Comparison of ENCODE assay signal across 10 cellular contexts in genomic region chr22:39773976-39774539, GRCh38.
DNase-seq lines count a peak whose midpoint lies in the region; ATAC-seq and TF ChIP-seq lines count a peak whose summit lies in the region.
"Had no signal": no experiment of that assay in that cellular context is flagged by ENCODE, and none has a peak within 500 bp of the region (broad histone marks: within the 10 kb centered on the region; RNA-seq: fewer than 3 reads in every experiment).

No MANE protein-coding gene starts in this region.

- no peak overlapping the region for H3K4me3 Mint-ChIP-seq in effector memory CD8-positive, alpha-beta T cell
- H3K4me3 Mint-ChIP-seq in stimulated activated naive CD8-positive, alpha-beta T cell treated with anti-CD3 and anti-CD28 coated beads, Interleukin-15, amount 100 ng/mL, for 72 hours: peak overlapping the region; percentile 21 to 27
- H3K4me3 Mint-ChIP-seq in HFFc6: no peak overlapping the region

- H3K36me3 Mint-ChIP-seq in effector memory CD8-positive, alpha-beta T cell (ENCODE audit: insufficient read depth): no peaks in the 10 kb centered on the region
- H3K36me3 Mint-ChIP-seq in HFFc6 (ENCODE audit: low read depth): no peaks in the 10 kb centered on the region

- H3K27me3 ChIP-seq in Peyer's patch: no peaks in the 10 kb centered on the region
- H3K27me3 ChIP-seq: BLaER1 had no signal

- TF ChIP-seq POLR2A in Peyer's patch (IDR thresholded peaks at IDR 0.05): no peak

- TF ChIP-seq CTCF in Peyer's patch (IDR thresholded peaks at IDR 0.05) (no peak), HFFc6 (IDR thresholded peaks at IDR 0.05) (no peak)

- peak overlapping the region in 1 of 2 donors; percentile 11 for H3K27ac Mint-ChIP-seq in effector memory CD8-positive, alpha-beta T cell
- peak overlapping the region; percentile 43 to 70 for H3K27ac Mint-ChIP-seq in stimulated activated naive CD8-positive, alpha-beta T cell treated with anti-CD3 and anti-CD28 coated beads, Interleukin-15, amount 100 ng/mL, for 72 hours
- H3K27ac Mint-ChIP-seq in HFFc6: no peak overlapping the region

- H3K4me3 ChIP-seq in Peyer's patch: no peak overlapping the region
- H3K4me3 ChIP-seq: BLaER1 had no signal

- ATAC-seq in effector memory CD8-positive, alpha-beta T cell (replicated peaks): peak; percentile 67
- peak; percentile 99 for ATAC-seq in stimulated activated naive CD8-positive, alpha-beta T cell treated with anti-CD3 and anti-CD28 coated beads, Interleukin-15, amount 100 ng/mL, for 72 hours

- no peaks in the 10 kb centered on the region for H3K9me3 Mint-ChIP-seq in effector memory CD8-positive, alpha-beta T cell
- H3K9me3 Mint-ChIP-seq in stimulated activated naive CD8-positive, alpha-beta T cell treated with anti-CD3 and anti-CD28 coated beads, Interleukin-15, amount 100 ng/mL, for 72 hours: peaks cover 6 to 7% of the 10 kb centered on the region in 2 donors
- peaks cover 5% of the 10 kb centered on the region; the same call in 1 of the 2 replicates for H3K9me3 Mint-ChIP-seq in HFFc6

- H3K27me3 Mint-ChIP-seq in effector memory CD8-positive, alpha-beta T cell: no peaks in the 10 kb centered on the region
- no peaks in the 10 kb centered on the region for H3K27me3 Mint-ChIP-seq in stimulated activated naive CD8-positive, alpha-beta T cell treated with anti-CD3 and anti-CD28 coated beads, Interleukin-15, amount 100 ng/mL, for 72 hours
- peaks cover 7% of the 10 kb centered on the region for H3K27me3 Mint-ChIP-seq in HFFc6 (ENCODE audit: insufficient read depth)

- no peaks in the 10 kb centered on the region for H3K36me3 ChIP-seq in Peyer's patch
- H3K36me3 ChIP-seq: BLaER1 had no signal

- H3K4me1 ChIP-seq in Peyer's patch: peaks cover 0 to 8% (median 0%) of the 10 kb centered on the region in 4 donors

- H3K27ac ChIP-seq in Peyer's patch: peak overlapping the region in 1 of 4 donors; percentile 36
- H3K27ac ChIP-seq: BLaER1 had no signal

- H3K4me1 Mint-ChIP-seq in effector memory CD8-positive, alpha-beta T cell (ENCODE audit: low read depth in 2 of 2): peaks cover 8 to 11% of the 10 kb centered on the region in 2 donors
- H3K4me1 Mint-ChIP-seq in stimulated activated naive CD8-positive, alpha-beta T cell treated with anti-CD3 and anti-CD28 coated beads, Interleukin-15, amount 100 ng/mL, for 72 hours: peaks cover 21% of the 10 kb centered on the region
- H3K4me1 Mint-ChIP-seq in HFFc6 (ENCODE audit: low read depth): 0 out of 2 replicates have a peak, but pooled peaks cover 7% of the 10 kb centered on the region

- H3K9me3 ChIP-seq in Peyer's patch: no peaks in the 10 kb centered on the region
- H3K9me3 ChIP-seq: BLaER1 had no signal

- DNase-seq in activated T-cell treated with anti-CD3 and anti-CD28 coated beads for 24 hours (ENCODE audit: low read depth) (peak; percentile 16), Peyer's patch (peak in 2 of 3 donors; percentile 36 to 57), NCI-H2171 treated with DMSO at 0.1 percent for 48 hours (lab: John Stamatoyannopoulos, UW) (no peak), HFFc6 (no peak), GF-D8 (lab: John Stamatoyannopoulos, UW) (no peak)
- DNase-seq in activated T-cell treated with anti-CD3 and anti-CD28 coated beads, Interleukin-2, amount 50 U/mL, for 1 hour: no peak
- DNase-seq in effector memory CD8-positive, alpha-beta T cell: no peak
- DNase-seq in stimulated activated naive CD8-positive, alpha-beta T cell treated with anti-CD3 and anti-CD28 coated beads, Interleukin-15, amount 100 ng/mL, for 72 hours: peak; percentile 26 to 28
- DNase-seq: NCI-H1436 had no signal

Comparison
In these comparisons a context has a peak if more than half of its experiments do, and no peak if none do; other contexts are left out.
1. DNase-seq: peak in activated T-cell treated with anti-CD3 and anti-CD28 coated beads for 24 hours (single experiment), Peyer's patch (2 of 3) and stimulated activated naive CD8-positive, alpha-beta T cell treated with anti-CD3 and anti-CD28 coated beads, Interleukin-15, amount 100 ng/mL, for 72 hours (2 of 2); none in activated T-cell treated with anti-CD3 and anti-CD28 coated beads, Interleukin-2, amount 50 U/mL, for 1 hour (single experiment), effector memory CD8-positive, alpha-beta T cell (0 of 3), NCI-H2171 treated with DMSO at 0.1 percent for 48 hours (single experiment), HFFc6 (single experiment) and GF-D8 (single experiment).
2. H3K4me3 Mint-ChIP-seq: peak in stimulated activated naive CD8-positive, alpha-beta T cell treated with anti-CD3 and anti-CD28 coated beads, Interleukin-15, amount 100 ng/mL, for 72 hours (2 of 2); none in effector memory CD8-positive, alpha-beta T cell (0 of 2) and HFFc6 (single experiment).